Comparison of ENCODE assay signal across 8 cellular contexts in genomic region chrX:119237526-119238035, GRCh38. TPM values are rescaled to one million over a fixed set of nuclear protein-coding genes. Genes with fewer than 3 reads are reported as not detected.
DNase-seq lines count a peak whose midpoint lies in the region; FAIRE-seq and TF ChIP-seq lines count a peak whose summit lies in the region.

No MANE protein-coding gene starts in this region.

- CTCF ChIA-PET in endothelial cell of umbilical vein (lab: Charles Lee) = interaction anchor here (1.2 kb wide), 1 partner anchor 16 kb away, joined by 3 read pairs; no protein-coding TSS in a partner anchor

- TF ChIP-seq EP300 in ovary (IDR thresholded peaks at IDR 0.05) = no peak

- H3K36me3 ChIP-seq in DOHH2 (ENCODE audit: control insufficient read depth, low read length) (peaks cover 17% of the 10 kb centered on the region), NT2/D1 (ENCODE audit: insufficient read depth, insufficient read length, low read length) (peaks cover 48% of the 10 kb centered on the region), endothelial cell of umbilical vein (ENCODE audit: control insufficient read depth in 2 of 2, extremely low read depth in 1 of 2, insufficient read depth in 2 of 2, low read length in 2 of 2) (peaks cover 0 to 2% of the 10 kb centered on the region in 2 experiments), ovary (no peaks in the 10 kb centered on the region)

- WGBS in ovary, 3 donors = 37 to 44% (median 37%) methylated on average over 7 of the region's 7 CpGs

- intact Hi-C loops in endothelial cell of umbilical vein (cut with micrococcal nuclease) (loop anchor here (5.0 kb wide), 1 partner anchor 235 kb away; no protein-coding TSS in a partner anchor), ovary (cut with DNase I) (no loop called here)

- no peak for DNase-seq in NT2/D1 (ENCODE audit: low read depth, low spot score)
- DNase-seq in endothelial cell of umbilical vein (ENCODE audit: low read depth, low spot score) = no peak
- no peak for DNase-seq in ovary
- DNase-seq in GM13976 (ENCODE audit: low spot score) = no peak
- DNase-seq in DMS79 (lab: John Stamatoyannopoulos, UW) = no peak
- DNase-seq in midbrain (lab: John Stamatoyannopoulos, UW) = no peak
- DNase-seq in HK-2 (ENCODE audit: unreplicated experiment) = no peak

- H3K79me2 ChIP-seq in DOHH2 (ENCODE audit: control insufficient read depth, low read length) (peaks cover 38% of the 10 kb centered on the region), endothelial cell of umbilical vein (ENCODE audit: control insufficient read depth, insufficient read depth, low read length) (peaks cover 38% of the 10 kb centered on the region)

- H3K4me2 ChIP-seq in DOHH2 (ENCODE audit: low read length) = peak overlapping the region; percentile 79
- H3K4me2 ChIP-seq in endothelial cell of umbilical vein (ENCODE audit: insufficient read depth, low read length) = peak overlapping the region; percentile 49

- peak overlapping the region; percentile 96 for H3K9ac ChIP-seq in NT2/D1 (ENCODE audit: insufficient read length, low read depth)
- H3K9ac ChIP-seq in endothelial cell of umbilical vein (replicated peaks; ENCODE audit: extremely low read depth, insufficient read depth, low read length) = peak overlapping the region; percentile 63

- BruUV-seq in endothelial cell of umbilical vein (replicated peaks; lab: Mats Ljungman, UMichigan) = no TSS peak

- H3K4me1 ChIP-seq in DOHH2 (ENCODE audit: control insufficient read depth, low read length) (peaks cover 17% of the 10 kb centered on the region), NT2/D1 (ENCODE audit: insufficient read depth, insufficient read length) (peaks cover 4% of the 10 kb centered on the region), endothelial cell of umbilical vein (ENCODE audit: control insufficient read depth, extremely low read depth, insufficient read depth, low read length) (peaks cover 5% of the 10 kb centered on the region), ovary (ENCODE audit: insufficient read depth) (no peaks in the 10 kb centered on the region)

- H2AFZ ChIP-seq in endothelial cell of umbilical vein (ENCODE audit: low read depth, low read length) = peak overlapping the region; percentile 33

- POLR2A ChIA-PET in endothelial cell of umbilical vein (lab: Charles Lee) = no interaction called here

- H3K27me3 ChIP-seq in DOHH2 (ENCODE audit: control insufficient read depth, low read length) = peaks cover 11% of the 10 kb centered on the region
- H3K27me3 ChIP-seq in NT2/D1 (ENCODE audit: insufficient read depth, insufficient read length) = no peaks in the 10 kb centered on the region
- peaks cover 6% of the 10 kb centered on the region in 2 experiments for H3K27me3 ChIP-seq in endothelial cell of umbilical vein (ENCODE audit: control insufficient read depth in 2 of 2, insufficient read depth in 2 of 2, low read length in 2 of 2)
- H3K27me3 ChIP-seq in ovary = no peaks in the 10 kb centered on the region

- H3K9me2 ChIP-seq in DOHH2 (replicated peaks; ENCODE audit: control insufficient read depth, low read length) = no peaks in the 10 kb centered on the region

- dilution Hi-C loops in endothelial cell of umbilical vein (cut with MboI; ENCODE audit: extremely low pct_ligation_motif_present, low sequenced_read_pairs) = no loop called here

- TF ChIP-seq CTCF in DOHH2 (IDR thresholded peaks at IDR 0.05; ENCODE audit: low read depth, low read length, poor library complexity, severe bottlenecking) = no peak
- no peak for TF ChIP-seq CTCF in endothelial cell of umbilical vein (IDR thresholded peaks at IDR 0.05; ENCODE audit: extremely low read depth in 1 of 2, insufficient read depth in 1 of 2, low read depth in 1 of 2, low read length in 2 of 2)
- no peak for TF ChIP-seq CTCF in ovary (IDR thresholded peaks at IDR 0.05)
- no peak for TF ChIP-seq CTCF in GM13976 (IDR thresholded peaks at IDR 0.05; ENCODE audit: borderline replicate concordance, control extremely low read depth, extremely low read depth, insufficient read depth, missing control alignments)

- no peak for TF ChIP-seq POLR2A in endothelial cell of umbilical vein (IDR thresholded peaks at IDR 0.05; ENCODE audit: low read depth, low read length)
- no peak for TF ChIP-seq POLR2A in ovary (IDR thresholded peaks at IDR 0.05)

- H4K20me1 ChIP-seq in DOHH2 (ENCODE audit: control insufficient read depth, insufficient read depth, low read depth, low read length) (peaks cover 4% of the 10 kb centered on the region; the same call in 1 of the 2 replicates), endothelial cell of umbilical vein (replicated peaks; ENCODE audit: control insufficient read depth, extremely low read depth, insufficient read depth, low read length) (no peaks in the 10 kb centered on the region)

- no peaks in the 10 kb centered on the region for H3K9me1 ChIP-seq in endothelial cell of umbilical vein (replicated peaks; ENCODE audit: control insufficient read depth, extremely low read depth, insufficient read depth, low read length)

- H3K9me3 ChIP-seq in DOHH2 (ENCODE audit: control insufficient read depth, insufficient read depth, low read length) = no peaks in the 10 kb centered on the region
- no peaks in the 10 kb centered on the region for H3K9me3 ChIP-seq in NT2/D1 (ENCODE audit: insufficient read depth, low read length)
- no peaks in the 10 kb centered on the region for H3K9me3 ChIP-seq in endothelial cell of umbilical vein (replicated peaks; ENCODE audit: control insufficient read depth, insufficient read depth, low read length)
- H3K9me3 ChIP-seq in ovary = no peaks in the 10 kb centered on the region

- H3K27ac ChIP-seq in DOHH2 (ENCODE audit: low read depth, low read length) = no peak overlapping the region
- H3K27ac ChIP-seq in endothelial cell of umbilical vein (ENCODE audit: insufficient read depth, low read depth, low read length) = no peak overlapping the region
- H3K27ac ChIP-seq in ovary = no peak overlapping the region

- FAIRE-seq in endothelial cell of umbilical vein (lab: Jason Lieb, UNC) = no peak

- H3F3A ChIP-seq in DOHH2 (ENCODE audit: control insufficient read depth, insufficient read depth) = no peaks in the 10 kb centered on the region

- H3K4me3 ChIP-seq in DOHH2 (ENCODE audit: low read length) (peak overlapping the region; percentile 86), NT2/D1 (ENCODE audit: insufficient read length, low read depth) (peak overlapping the region; percentile 85), endothelial cell of umbilical vein (replicated peaks in 1 of 3; ENCODE audit: insufficient read depth in 1 of 3, low read depth in 1 of 3, low read length in 3 of 3) (peak overlapping the region; percentile 68 to 83 (median 69)), ovary (peak overlapping the region; percentile 74)

- in situ Hi-C loops in GM13976 (cut with MboI; ENCODE audit: low sequenced_read_pairs, unreplicated experiment) = no loop called here

TF ChIP-seq in endothelial cell of umbilical vein, 7 proteins besides CTCF, POLR2A, EP300 and RAD21:
- TF ChIP-seq GATA2 (IDR thresholded peaks at IDR 0.05; ENCODE audit: insufficient read depth, insufficient read length, low read depth, low read length) (no peak), JUN (IDR thresholded peaks at IDR 0.05; ENCODE audit: borderline replicate concordance, insufficient read depth, insufficient read length, low read depth) (no peak), FOS (IDR thresholded peaks at IDR 0.05; ENCODE audit: borderline replicate concordance, insufficient read depth, low read length) (no peak), EZH2 (IDR thresholded peaks at IDR 0.05; ENCODE audit: borderline replicate concordance, low read depth, low read length, severe bottlenecking) (no peak), MYC (IDR thresholded peaks at IDR 0.05; ENCODE audit: low read depth, low read length) (no peak), MAX (IDR thresholded peaks at IDR 0.05; ENCODE audit: insufficient read depth, insufficient read length) (no peak), POLR2AphosphoS5 (IDR thresholded peaks at IDR 0.05; ENCODE audit: insufficient read depth, low read depth, low read length) (no peak)

RNA-seq across cellular contexts. Expression of gene PGRMC1, which starts 1.5 kb away (rescaled TPM):
- 59.2 and 61.8 TPM in 2 replicates for total RNA-seq in endothelial cell of umbilical vein
- polyA plus RNA-seq in endothelial cell of umbilical vein = 37.4 and 43.7 TPM in 2 replicates
- polyA plus RNA-seq in endothelial cell of umbilical vein (2011; cell fraction: cytosol; rRNA removed) = 39.0 and 45.1 TPM in 2 replicates
- polyA plus RNA-seq in endothelial cell of umbilical vein (2011; cell fraction: nucleus; rRNA removed) = 16.9 and 22.1 TPM in 2 replicates
- 49.0 and 57.0 TPM in 2 replicates for polyA plus RNA-seq in endothelial cell of umbilical vein (2012)
- polyA minus RNA-seq in endothelial cell of umbilical vein = 29.5 and 34.8 TPM in 2 replicates
- polyA minus RNA-seq in endothelial cell of umbilical vein (2011; cell fraction: cytosol; rRNA and poly(A)+ RNA removed) = 53.8 TPM
- 7.5 and 9.1 TPM in 2 replicates for polyA minus RNA-seq in endothelial cell of umbilical vein (2011; cell fraction: nucleus; rRNA and poly(A)+ RNA removed)
- total RNA-seq in ovary = 100 to 1,000 TPM in 3 of 7 donors, 10 to 100 TPM in 4; 89.6 to 134 (median 99.9) TPM
- 100 to 1,000 TPM; 107 to 164 TPM for polyA plus RNA-seq in ovary
